ENCODE assay signal across 11 cellular contexts in the genomic region with DNA sequence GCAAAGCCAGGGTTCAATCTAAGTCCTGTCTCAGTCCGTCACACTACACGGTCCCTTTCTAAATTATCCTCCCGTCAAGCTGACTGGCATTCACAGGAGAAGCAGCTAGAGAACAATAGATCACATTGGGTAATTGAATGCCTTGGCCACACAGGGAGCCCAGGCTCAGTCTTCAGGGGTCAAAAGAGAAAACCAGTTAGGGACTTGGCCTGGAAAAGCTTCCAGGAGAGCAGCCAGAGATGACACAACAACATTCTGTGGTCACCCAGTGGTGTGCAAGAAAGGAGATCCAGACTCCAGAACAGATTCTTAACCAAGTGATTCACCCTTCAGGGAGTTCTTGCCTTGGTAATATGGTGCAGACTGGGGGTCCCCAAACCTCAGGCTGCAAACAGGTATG. TPM values are rescaled to one million over a fixed set of nuclear protein-coding genes. Genes with fewer than 3 reads are reported as not detected.
DNase-seq lines count a peak whose midpoint lies in the region; ATAC-seq and TF ChIP-seq lines count a peak whose summit lies in the region.
"Had no signal": no experiment of that assay in that cellular context is flagged by ENCODE, and none has a peak within 500 bp of the region (broad histone marks: within the 10 kb centered on the region; RNA-seq: fewer than 3 reads in every experiment).

No MANE protein-coding gene starts in this region.

- H3K27ac ChIP-seq in SK-N-SH (ENCODE audit: low read depth in 2 of 2, low read length in 1 of 2), result peak overlapping the region; percentile 45 to 96
- H3K27ac ChIP-seq: VCaP had no signal

- CTCF ChIA-PET in SK-N-SH (lab: Yijun Ruan, JAX), result interaction anchor here (0.6 to 0.8 kb wide), 2 partner anchors 12 to 23 kb away, joined by 3 to 4 read pairs; no protein-coding TSS in a partner anchor

- no peaks in the 10 kb centered on the region for H4K20me1 ChIP-seq in SK-N-SH (ENCODE audit: insufficient read depth)

- TF ChIP-seq RAD21 in SK-N-SH (IDR thresholded peaks at IDR 0.05; ENCODE audit: low read length), result no peak

- no peak overlapping the region for H2AFZ ChIP-seq in SK-N-SH (ENCODE audit: low read depth)

- H3K27me3 ChIP-seq in SK-N-SH (ENCODE audit: insufficient read depth), result no peaks in the 10 kb centered on the region

- H3K36me3 ChIP-seq in SK-N-SH (replicated peaks in 1 of 2; ENCODE audit: control insufficient read depth in 1 of 2, insufficient read depth in 2 of 2, low read length in 1 of 2), result peaks cover 3 to 20% of the 10 kb centered on the region in 2 experiments

- H3F3A ChIP-seq in SK-N-SH (replicated peaks; ENCODE audit: insufficient read depth), result peaks cover 50% of the 10 kb centered on the region

- intact Hi-C loops in posterior cingulate gyrus (cut with DNase I), result no loop called here

- TF ChIP-seq CTCF in SK-N-SH (IDR thresholded peaks at IDR 0.05), result no peak

- H3K4me2 ChIP-seq in SK-N-SH, result peak overlapping the region; percentile 38

- no peaks in the 10 kb centered on the region for H3K9me3 ChIP-seq in SK-N-SH

- no peak for ATAC-seq in GM21528 (IDR thresholded peaks at IDR 0.05; ENCODE audit: low FRiP score, unreplicated experiment)

- no peaks in the 10 kb centered on the region for H3K9me2 ChIP-seq in SK-N-SH

- WGBS in SK-N-SH (ENCODE audit: low lambda C conversion rate), result 15% methylated on average over 3 of the region's 3 CpGs

- TF ChIP-seq EP300 in SK-N-SH (IDR thresholded peaks at IDR 0.05; ENCODE audit: borderline replicate concordance in 1 of 2, low read depth in 1 of 2, low read length in 1 of 2), result peak in 1 of 2 experiments; percentile 96; a peak in 2 of 4 replicates

- H3K9ac ChIP-seq in SK-N-SH, result peak overlapping the region; percentile 45; the same call in 1 of the 2 replicates

- H3K4me1 ChIP-seq in SK-N-SH (ENCODE audit: control insufficient read depth in 1 of 2, insufficient read depth in 2 of 2, low read depth in 1 of 2, low read length in 1 of 2), result peaks cover 27 to 34% of the 10 kb centered on the region in 2 experiments

- peaks cover 73% of the 10 kb centered on the region for H3K79me2 ChIP-seq in SK-N-SH (ENCODE audit: insufficient read depth)

- DNase-seq in ELR (ENCODE audit: low read depth), result peak; percentile 96
- no peak for DNase-seq in SK-N-SH
- peak; percentile 96 for DNase-seq in fibroblast of gingiva (ENCODE audit: low read depth)
- peak; percentile 96 for DNase-seq in non-pigmented ciliary epithelial cell (ENCODE audit: low read depth)
- no peak for DNase-seq in activated effector memory CD4-positive, alpha-beta T cell treated with Interleukin-2 at 50 U/mL for 16 hours
- DNase-seq in SKM-1 treated with dmso at 0.1 percent for 144 hours (lab: John Stamatoyannopoulos, UW; ENCODE audit: unreplicated experiment), result no peak
- no peak for DNase-seq in posterior cingulate gyrus
- DNase-seq: DMS 273 treated with DMSO at 0.1 percent for 48 hours, nephron progenitor cell had no signal

- POLR2A ChIA-PET in SK-N-SH (lab: Yijun Ruan, JAX), result no interaction called here

- no peak overlapping the region for H3K4me3 ChIP-seq in SK-N-SH (ENCODE audit: low read depth in 2 of 2, low read length in 1 of 2)

TF ChIP-seq in SK-N-SH, 30 proteins besides CTCF, POLR2A, EP300 and RAD21 (continues in another document):
- TF ChIP-seq RFX5 (IDR thresholded peaks at IDR 0.05; ENCODE audit: low read length) (no peak), POLR2AphosphoS5 (IDR thresholded peaks at IDR 0.05; ENCODE audit: low read depth, low read length) (peak; percentile 77; the same call in 1 of the 2 replicates), JUND (IDR thresholded peaks at IDR 0.05) (peak; percentile 91), GATA2 (CRISPR knock-in tag; IDR thresholded peaks at IDR 0.05) (no peak), GABPA (IDR thresholded peaks at IDR 0.05; ENCODE audit: low read depth) (0 out of 2 replicates have a peak, but pooled peaks have one; percentile 24), YY1 (IDR thresholded peaks at IDR 0.05; ENCODE audit: low read depth) (no peak), RXRA (IDR thresholded peaks at IDR 0.05; ENCODE audit: borderline replicate concordance, low read depth) (peak; percentile 95), MXI1 (IDR thresholded peaks at IDR 0.05; ENCODE audit: low read depth, low read length) (no peak), TCF12 (IDR thresholded peaks at IDR 0.05) (peak; percentile 96), SIN3A (IDR thresholded peaks at IDR 0.05; ENCODE audit: borderline replicate concordance, low read depth, low read length) (no peak), FOXJ3 (CRISPR knock-in tag; IDR thresholded peaks at IDR 0.05) (no peak), TAF1 (IDR thresholded peaks at IDR 0.05; ENCODE audit: borderline replicate concordance, low read depth, low read length) (no peak), RCOR1 (IDR thresholded peaks at IDR 0.05; ENCODE audit: low read length) (no peak), CHD2 (IDR thresholded peaks at IDR 0.05; ENCODE audit: low read length, partially characterized antibody) (no peak), NRF1 (IDR thresholded peaks at IDR 0.05; ENCODE audit: low read depth, low read length) (no peak), ELF1 (IDR thresholded peaks at IDR 0.05) (peak; percentile 49; the same call in 1 of the 2 replicates)
- TF ChIP-seq, protein P1, sequence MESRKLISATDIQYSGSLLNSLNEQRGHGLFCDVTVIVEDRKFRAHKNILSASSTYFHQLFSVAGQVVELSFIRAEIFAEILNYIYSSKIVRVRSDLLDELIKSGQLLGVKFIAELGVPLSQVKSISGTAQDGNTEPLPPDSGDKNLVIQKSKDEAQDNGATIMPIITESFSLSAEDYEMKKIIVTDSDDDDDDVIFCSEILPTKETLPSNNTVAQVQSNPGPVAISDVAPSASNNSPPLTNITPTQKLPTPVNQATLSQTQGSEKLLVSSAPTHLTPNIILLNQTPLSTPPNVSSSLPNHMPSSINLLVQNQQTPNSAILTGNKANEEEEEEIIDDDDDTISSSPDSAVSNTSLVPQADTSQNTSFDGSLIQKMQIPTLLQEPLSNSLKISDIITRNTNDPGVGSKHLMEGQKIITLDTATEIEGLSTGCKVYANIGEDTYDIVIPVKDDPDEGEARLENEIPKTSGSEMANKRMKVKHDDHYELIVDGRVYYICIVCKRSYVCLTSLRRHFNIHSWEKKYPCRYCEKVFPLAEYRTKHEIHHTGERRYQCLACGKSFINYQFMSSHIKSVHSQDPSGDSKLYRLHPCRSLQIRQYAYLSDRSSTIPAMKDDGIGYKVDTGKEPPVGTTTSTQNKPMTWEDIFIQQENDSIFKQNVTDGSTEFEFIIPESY (IDR thresholded peaks at IDR 0.05; ENCODE audit: borderline replicate concordance, low read depth), result peak; percentile 69; the same call in 1 of the 2 replicates
- TF ChIP-seq, protein P2, sequence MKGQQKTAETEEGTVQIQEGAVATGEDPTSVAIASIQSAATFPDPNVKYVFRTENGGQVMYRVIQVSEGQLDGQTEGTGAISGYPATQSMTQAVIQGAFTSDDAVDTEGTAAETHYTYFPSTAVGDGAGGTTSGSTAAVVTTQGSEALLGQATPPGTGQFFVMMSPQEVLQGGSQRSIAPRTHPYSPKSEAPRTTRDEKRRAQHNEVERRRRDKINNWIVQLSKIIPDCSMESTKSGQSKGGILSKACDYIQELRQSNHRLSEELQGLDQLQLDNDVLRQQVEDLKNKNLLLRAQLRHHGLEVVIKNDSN (IDR thresholded peaks at IDR 0.05; ENCODE audit: borderline replicate concordance, low read depth), result 0 out of 2 replicates have a peak, but pooled peaks have one; percentile 36
- TF ChIP-seq, protein P3, sequence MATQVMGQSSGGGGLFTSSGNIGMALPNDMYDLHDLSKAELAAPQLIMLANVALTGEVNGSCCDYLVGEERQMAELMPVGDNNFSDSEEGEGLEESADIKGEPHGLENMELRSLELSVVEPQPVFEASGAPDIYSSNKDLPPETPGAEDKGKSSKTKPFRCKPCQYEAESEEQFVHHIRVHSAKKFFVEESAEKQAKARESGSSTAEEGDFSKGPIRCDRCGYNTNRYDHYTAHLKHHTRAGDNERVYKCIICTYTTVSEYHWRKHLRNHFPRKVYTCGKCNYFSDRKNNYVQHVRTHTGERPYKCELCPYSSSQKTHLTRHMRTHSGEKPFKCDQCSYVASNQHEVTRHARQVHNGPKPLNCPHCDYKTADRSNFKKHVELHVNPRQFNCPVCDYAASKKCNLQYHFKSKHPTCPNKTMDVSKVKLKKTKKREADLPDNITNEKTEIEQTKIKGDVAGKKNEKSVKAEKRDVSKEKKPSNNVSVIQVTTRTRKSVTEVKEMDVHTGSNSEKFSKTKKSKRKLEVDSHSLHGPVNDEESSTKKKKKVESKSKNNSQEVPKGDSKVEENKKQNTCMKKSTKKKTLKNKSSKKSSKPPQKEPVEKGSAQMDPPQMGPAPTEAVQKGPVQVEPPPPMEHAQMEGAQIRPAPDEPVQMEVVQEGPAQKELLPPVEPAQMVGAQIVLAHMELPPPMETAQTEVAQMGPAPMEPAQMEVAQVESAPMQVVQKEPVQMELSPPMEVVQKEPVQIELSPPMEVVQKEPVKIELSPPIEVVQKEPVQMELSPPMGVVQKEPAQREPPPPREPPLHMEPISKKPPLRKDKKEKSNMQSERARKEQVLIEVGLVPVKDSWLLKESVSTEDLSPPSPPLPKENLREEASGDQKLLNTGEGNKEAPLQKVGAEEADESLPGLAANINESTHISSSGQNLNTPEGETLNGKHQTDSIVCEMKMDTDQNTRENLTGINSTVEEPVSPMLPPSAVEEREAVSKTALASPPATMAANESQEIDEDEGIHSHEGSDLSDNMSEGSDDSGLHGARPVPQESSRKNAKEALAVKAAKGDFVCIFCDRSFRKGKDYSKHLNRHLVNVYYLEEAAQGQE (IDR thresholded peaks at IDR 0.05; ENCODE audit: low read depth, low read length), result peak; percentile 57; the same call in 1 of the 2 replicates
- TF ChIP-seq, protein P4, sequence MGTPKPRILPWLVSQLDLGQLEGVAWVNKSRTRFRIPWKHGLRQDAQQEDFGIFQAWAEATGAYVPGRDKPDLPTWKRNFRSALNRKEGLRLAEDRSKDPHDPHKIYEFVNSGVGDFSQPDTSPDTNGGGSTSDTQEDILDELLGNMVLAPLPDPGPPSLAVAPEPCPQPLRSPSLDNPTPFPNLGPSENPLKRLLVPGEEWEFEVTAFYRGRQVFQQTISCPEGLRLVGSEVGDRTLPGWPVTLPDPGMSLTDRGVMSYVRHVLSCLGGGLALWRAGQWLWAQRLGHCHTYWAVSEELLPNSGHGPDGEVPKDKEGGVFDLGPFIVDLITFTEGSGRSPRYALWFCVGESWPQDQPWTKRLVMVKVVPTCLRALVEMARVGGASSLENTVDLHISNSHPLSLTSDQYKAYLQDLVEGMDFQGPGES (IDR thresholded peaks at IDR 0.05; ENCODE audit: low read depth, low read length), result no peak
- TF ChIP-seq, protein P5, sequence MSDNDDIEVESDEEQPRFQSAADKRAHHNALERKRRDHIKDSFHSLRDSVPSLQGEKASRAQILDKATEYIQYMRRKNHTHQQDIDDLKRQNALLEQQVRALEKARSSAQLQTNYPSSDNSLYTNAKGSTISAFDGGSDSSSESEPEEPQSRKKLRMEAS (IDR thresholded peaks at IDR 0.05; ENCODE audit: low read depth), result peak; percentile 65

RNA-seq across cellular contexts. Expression of gene ARHGAP31, which starts 15.9 kb away (rescaled TPM):
- 4.4 and 7.7 TPM in 2 replicates for polyA plus RNA-seq in SK-N-SH (2012; rRNA removed)
- 4.0 and 4.8 TPM in 2 replicates for polyA plus RNA-seq in SK-N-SH (2012; cell fraction: cytosol; rRNA removed)
- polyA plus RNA-seq in SK-N-SH (2012; cell fraction: nucleus; rRNA removed), result 6.0 and 7.0 TPM in 2 replicates

Comparison
In these comparisons a context has a peak if more than half of its experiments do, and no peak if none do; other contexts are left out.
1. DNase-seq: peak in ELR (single experiment), fibroblast of gingiva (single experiment) and non-pigmented ciliary epithelial cell (single experiment); none in SK-N-SH (single experiment), activated effector memory CD4-positive, alpha-beta T cell treated with Interleukin-2 at 50 U/mL for 16 hours (single experiment), SKM-1 treated with dmso at 0.1 percent for 144 hours (single experiment) and posterior cingulate gyrus (0 of 10).